In genomic region chr1:41495171-41495948, GRCh38 we compare ENCODE assay signal across 8 cellular contexts. TPM values are rescaled to one million over a fixed set of nuclear protein-coding genes. Genes with fewer than 3 reads are reported as not detected.
DNase-seq lines count a peak whose midpoint lies in the region; ATAC-seq and TF ChIP-seq lines count a peak whose summit lies in the region.
"Had no signal": no experiment of that assay in that cellular context is flagged by ENCODE, and none has a peak within 500 bp of the region (broad histone marks: within the 10 kb centered on the region; RNA-seq: fewer than 3 reads in every experiment).

No MANE protein-coding gene starts in this region.

- H3K27me3 Mint-ChIP-seq in brain = peaks cover 8% of the 10 kb centered on the region

- ATAC-seq in GM18519 (IDR thresholded peaks at IDR 0.05; ENCODE audit: low FRiP score, unreplicated experiment) = no peak

- H3K4me1 Mint-ChIP-seq in brain = peaks cover 44% of the 10 kb centered on the region

- peak overlapping the region in 2 of 5 experiments; percentile 34 to 50 for H3K4me3 Mint-ChIP-seq in brain

- no peak for DNase-seq in GM12864 (ENCODE audit: low read depth)
- DNase-seq in MV-4-11 (lab: John Stamatoyannopoulos, UW) = peak; percentile 13
- DNase-seq in lung microvascular endothelial cell (ENCODE audit: low read depth in 2 of 2) = peak; percentile 38 to 50
- no peak for DNase-seq in NCI-H1436 (lab: John Stamatoyannopoulos, UW)
- no peak for DNase-seq in NCI-H2196 (lab: John Stamatoyannopoulos, UW; ENCODE audit: unreplicated experiment)

- H3K9me3 Mint-ChIP-seq in brain = peaks cover 0 to 6% (median 0%) of the 10 kb centered on the region in 5 experiments

- H3K36me3 Mint-ChIP-seq in brain = no peaks in the 10 kb centered on the region

- H3K4me3 ChIP-seq in GM12864 (ENCODE audit: low read depth, low read length) = no peak overlapping the region

- H3K27ac Mint-ChIP-seq in brain = peak overlapping the region in 3 of 5 experiments; percentile 33 to 94 (median 74)

- TF ChIP-seq CTCF in GM12864 (IDR thresholded peaks at IDR 0.05; ENCODE audit: low read depth, low read length, missing control alignments) = peak; percentile 12
- TF ChIP-seq CTCF in brain (conservative IDR thresholded peaks at IDR 0.05) = peak; percentile 11 to 39

RNA-seq across cellular contexts. Expression of gene EDN2, which starts 10.9 kb away (rescaled TPM):
- polyA plus RNA-seq in brain (ENCODE audit: insufficient read depth, low read depth, low replicate concordance) = not detected
- not detected in 2 replicates for total RNA-seq in lung microvascular endothelial cell
- total RNA-seq: activated CD8-positive, alpha-beta memory T cell treated with anti-CD3 and anti-CD28 coated beads for 36 hours had no signal

Comparison
In these comparisons a context has a peak if more than half of its experiments do, and no peak if none do; other contexts are left out.
1. DNase-seq: peak in MV-4-11 (single experiment) and lung microvascular endothelial cell (2 of 2); none in GM12864 (single experiment), NCI-H1436 (single experiment) and NCI-H2196 (single experiment).